Comparison of ENCODE assay signal across 1 cellular context in genomic region chr1:46418976-46419375, GRCh38.
TF ChIP-seq lines count a peak whose summit lies in the region.

No MANE protein-coding gene starts in this region.

TF ChIP-seq in HepG2, 621 proteins besides CTCF, POLR2A, EP300 and RAD21 (continued from another document):
- TF ChIP-seq PAXIP1 (CRISPR knock-in tag; conservative IDR thresholded peaks at IDR 0.05): peak; percentile 70
- TF ChIP-seq TBP (CRISPR knock-in tag; IDR thresholded peaks at IDR 0.05): no peak
- no peak for TF ChIP-seq ZNF326 (CRISPR knock-in tag; IDR thresholded peaks at IDR 0.05; ENCODE audit: borderline replicate concordance)
- TF ChIP-seq ZKSCAN5 (CRISPR knock-in tag; IDR thresholded peaks at IDR 0.05): no peak
- TF ChIP-seq MAFK (conservative IDR thresholded peaks at IDR 0.05 in 1 of 2, IDR thresholded peaks at IDR 0.05 in 1 of 2; ENCODE audit: low read length in 2 of 2): no peak
- TF ChIP-seq HOXA3 (CRISPR knock-in tag; IDR thresholded peaks at IDR 0.05): peak; percentile 49; the same call in 1 of the 2 replicates
- peak; percentile 36; the same call in 1 of the 2 replicates for TF ChIP-seq WIZ (CRISPR knock-in tag; IDR thresholded peaks at IDR 0.05)
- TF ChIP-seq PREB (CRISPR knock-in tag; IDR thresholded peaks at IDR 0.05): no peak
- peak; percentile 22; the same call in 1 of the 2 replicates for TF ChIP-seq NFKB2 (CRISPR knock-in tag; IDR thresholded peaks at IDR 0.05; ENCODE audit: borderline replicate concordance)
- TF ChIP-seq JUNB (CRISPR knock-in tag; IDR thresholded peaks at IDR 0.05; ENCODE audit: borderline replicate concordance): no peak
- no peak for TF ChIP-seq MTA3 (CRISPR knock-in tag; IDR thresholded peaks at IDR 0.05)
- peak; percentile 84 for TF ChIP-seq RARA (CRISPR knock-in tag; IDR thresholded peaks at IDR 0.05)
- no peak for TF ChIP-seq TGIF2 (CRISPR knock-in tag; IDR thresholded peaks at IDR 0.05)
- peak; percentile 81 for TF ChIP-seq ZNF644 (CRISPR knock-in tag; IDR thresholded peaks at IDR 0.05; ENCODE audit: low read depth)
- no peak for TF ChIP-seq POLR2AphosphoS2 (IDR thresholded peaks at IDR 0.05; ENCODE audit: low read depth, low read length)
- TF ChIP-seq UBTF (CRISPR knock-in tag; IDR thresholded peaks at IDR 0.05): no peak
- TF ChIP-seq HMG20A (CRISPR knock-in tag; IDR thresholded peaks at IDR 0.05; ENCODE audit: borderline replicate concordance): 0 out of 2 replicates have a peak, but pooled peaks have one; percentile 29
- no peak; the same call in 1 of the 2 replicates for TF ChIP-seq IRX3 (CRISPR knock-in tag; IDR thresholded peaks at IDR 0.05; ENCODE audit: borderline replicate concordance, low read depth)
- TF ChIP-seq HDAC6 (IDR thresholded peaks at IDR 0.05; ENCODE audit: low read depth, low read length): no peak
- no peak for TF ChIP-seq CBX5 (CRISPR knock-in tag; IDR thresholded peaks at IDR 0.05; ENCODE audit: borderline replicate concordance)
- TF ChIP-seq ZNF224 (CRISPR knock-in tag; IDR thresholded peaks at IDR 0.05): no peak
- peak; percentile 48 for TF ChIP-seq SAP130 (CRISPR knock-in tag; IDR thresholded peaks at IDR 0.05; ENCODE audit: low read depth)
- TF ChIP-seq HNF4A (CRISPR knock-in tag; IDR thresholded peaks at IDR 0.05): peak; percentile 82
- peak; percentile 33; the same call in 1 of the 2 replicates for TF ChIP-seq BCL6 (CRISPR knock-in tag; IDR thresholded peaks at IDR 0.05)
